ENCODE assay signal across 1 cellular context in genomic region chr11:129391350-129391749, GRCh38.
A peak's percentile ranks its signal among the peaks of the same experiment; 100 is the strongest.
TF ChIP-seq lines count a peak whose summit lies in the region.

No MANE protein-coding gene starts in this region.

TF ChIP-seq in HepG2, 621 proteins besides CTCF, POLR2A, EP300 and RAD21:
- TF ChIP-seq ELF1 (CRISPR knock-in tag; IDR thresholded peaks at IDR 0.05) (no peak), ZBTB21 (CRISPR knock-in tag; IDR thresholded peaks at IDR 0.05) (peak; percentile 22; the same call in 1 of the 2 replicates), CREB1 (IDR thresholded peaks at IDR 0.05) (0 out of 2 replicates have a peak, but pooled peaks have one; percentile 10), CREB1 (CRISPR knock-in tag; IDR thresholded peaks at IDR 0.05) (no peak), ATF7 (IDR thresholded peaks at IDR 0.05) (peak; percentile 68; the same call in 1 of the 2 replicates), ATF7 (CRISPR knock-in tag; IDR thresholded peaks at IDR 0.05) (no peak), ZNF552 (CRISPR knock-in tag; IDR thresholded peaks at IDR 0.05; ENCODE audit: borderline replicate concordance) (no peak), RFXAP (CRISPR knock-in tag; IDR thresholded peaks at IDR 0.05; ENCODE audit: borderline replicate concordance) (no peak), ZSCAN5A (CRISPR knock-in tag; IDR thresholded peaks at IDR 0.05; ENCODE audit: borderline replicate concordance) (no peak), ZBED4 (CRISPR knock-in tag; IDR thresholded peaks at IDR 0.05; ENCODE audit: borderline replicate concordance) (no peak), ZNF234 (CRISPR knock-in tag; conservative IDR thresholded peaks at IDR 0.05) (no peak), ZNF513 (CRISPR knock-in tag; conservative IDR thresholded peaks at IDR 0.05) (no peak), ZNF891 (CRISPR knock-in tag; IDR thresholded peaks at IDR 0.05) (no peak), POLR2G (IDR thresholded peaks at IDR 0.05; ENCODE audit: low read depth, low read length) (no peak), RFXANK (CRISPR knock-in tag; IDR thresholded peaks at IDR 0.05) (no peak), NCOA1 (CRISPR knock-in tag; IDR thresholded peaks at IDR 0.05) (no peak)
